Comparison of ENCODE assay signal across 1 cellular context in the genomic region with DNA sequence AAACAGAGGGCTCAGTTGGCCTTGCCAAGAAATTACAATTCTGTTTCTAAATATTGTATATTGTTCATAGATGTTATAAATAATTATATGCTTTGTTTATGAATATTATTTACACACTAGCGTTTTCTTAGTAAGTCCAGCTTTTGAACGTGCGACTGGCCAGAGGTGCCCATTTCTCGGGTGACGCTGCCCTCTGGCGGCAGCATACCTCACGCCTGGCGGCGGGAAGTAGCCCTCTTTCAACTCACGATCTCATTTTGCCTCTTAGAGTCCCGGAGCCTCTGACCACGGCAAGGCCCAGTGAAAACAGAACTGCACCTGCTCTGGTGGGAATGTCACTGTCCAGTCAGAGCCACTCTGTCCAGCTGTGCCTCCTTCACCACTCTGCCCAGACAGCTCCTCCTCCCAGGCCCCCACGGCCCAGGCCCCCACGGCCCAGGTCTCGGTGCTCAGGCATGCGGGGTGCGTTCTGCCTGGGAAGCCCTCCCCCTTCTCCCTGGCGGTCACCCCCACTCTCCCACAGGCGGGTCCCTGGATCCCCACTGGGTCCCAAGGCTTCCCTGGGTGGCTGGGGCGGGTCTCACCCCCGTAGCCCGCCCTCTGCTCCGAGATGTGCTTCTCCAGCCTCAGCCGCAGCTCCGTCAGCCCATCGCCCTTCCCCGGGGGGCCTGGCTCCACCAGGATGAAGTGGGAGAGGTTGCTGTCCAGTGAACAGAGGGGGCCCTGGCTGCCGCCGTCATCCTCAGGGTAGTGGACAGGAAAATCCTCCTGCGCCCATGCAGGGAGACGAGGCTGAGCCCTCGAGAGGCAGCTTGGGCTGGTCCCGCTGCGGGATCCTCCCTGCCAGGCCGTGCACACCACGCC.
TF ChIP-seq lines count a peak whose summit lies in the region.

No MANE protein-coding gene starts in this region.

TF ChIP-seq in endothelial cell of umbilical vein, 7 proteins besides CTCF, POLR2A, EP300 and RAD21 (continued from another document):
- no peak for TF ChIP-seq FOS (IDR thresholded peaks at IDR 0.05; ENCODE audit: borderline replicate concordance, insufficient read depth, low read length)
- no peak for TF ChIP-seq EZH2 (IDR thresholded peaks at IDR 0.05; ENCODE audit: borderline replicate concordance, low read depth, low read length, severe bottlenecking)
